ENCODE assay signal across 8 cellular contexts in the genomic region with DNA sequence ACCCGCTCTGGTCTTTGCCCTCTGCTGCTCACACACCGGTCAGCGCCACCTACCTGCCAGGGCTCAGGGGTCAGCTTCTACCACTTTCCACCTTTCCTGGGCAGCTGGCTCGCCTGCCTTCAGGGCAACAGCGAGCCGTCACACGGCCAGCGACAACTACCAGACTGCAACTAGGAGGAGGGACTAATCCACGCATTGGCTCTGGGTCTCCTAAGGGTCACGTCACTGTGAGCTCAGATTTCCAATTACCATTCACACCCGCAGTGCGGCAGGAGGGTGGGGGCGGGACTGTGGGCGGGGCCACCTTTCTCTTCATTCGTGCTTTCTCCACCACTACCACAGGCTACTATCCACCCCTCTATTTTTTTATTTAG. TPM values are rescaled to one million over a fixed set of nuclear protein-coding genes. Genes with fewer than 3 reads are reported as not detected.
DNase-seq lines count a peak whose midpoint lies in the region; ATAC-seq and TF ChIP-seq lines count a peak whose summit lies in the region.

BEX5 (minus strand) TSS at position 172 of the 374 bp plus-strand sequence. CDS start 1,712 bp downstream, outside the sequence.

- H3K4me3 ChIP-seq in right atrium auricular region: peak within 1 kb of the TSS; percentile 32 to 43
- peak within 1 kb of the TSS; percentile 52 for H3K4me3 ChIP-seq in psoas muscle
- H3K4me3 ChIP-seq in SJCRH30: no peak within 1 kb of the TSS

- peaks cover 10% of the 10 kb centered on the region for H3K4me1 Mint-ChIP-seq in activated naive CD8-positive, alpha-beta T cell (ENCODE audit: low read depth)

- ATAC-seq in HG03460 (IDR thresholded peaks at IDR 0.05; ENCODE audit: unreplicated experiment) (peak; percentile 81), psoas muscle (peak; percentile 65 to 76 (median 70))

- H3K4me1 ChIP-seq in right atrium auricular region (no peaks in the 10 kb centered on the region), psoas muscle (no peaks in the 10 kb centered on the region), SJCRH30 (no peaks in the 10 kb centered on the region)

- no peaks in the 10 kb centered on the region for H3K36me3 ChIP-seq in right atrium auricular region
- H3K36me3 ChIP-seq in psoas muscle (ENCODE audit: insufficient read depth in 1 of 2, low read depth in 1 of 2): no peaks in the 10 kb centered on the region
- H3K36me3 ChIP-seq in SJCRH30: no peaks in the 10 kb centered on the region

- H3K9me3 ChIP-seq in right atrium auricular region (no peaks in the 10 kb centered on the region), psoas muscle (no peaks in the 10 kb centered on the region), SJCRH30 (replicated peaks) (no peaks in the 10 kb centered on the region)

- peaks cover 2% of the 10 kb centered on the region for H3K27me3 Mint-ChIP-seq in activated naive CD8-positive, alpha-beta T cell

- intact Hi-C loops in psoas muscle (cut with DNase I): no loop called here

- peak; percentile 58 for DNase-seq in ACHN
- peak; percentile 16 for DNase-seq in GM19238 (ENCODE audit: insufficient read length, low spot score)
- DNase-seq in RKO (ENCODE audit: low spot score): peak; percentile 89
- DNase-seq in right atrium auricular region (ENCODE audit: low spot score): no peak
- DNase-seq in psoas muscle: peak; percentile 40 to 51
- no peak for DNase-seq in SJCRH30

- H3K27me3 ChIP-seq in right atrium auricular region (no peaks in the 10 kb centered on the region), psoas muscle (ENCODE audit: insufficient read depth in 3 of 3, low read length in 2 of 3) (peaks cover 0 to 34% (median 0%) of the 10 kb centered on the region in 3 donors), SJCRH30 (no peaks in the 10 kb centered on the region)

- TF ChIP-seq CTCF in right atrium auricular region (IDR thresholded peaks at IDR 0.05) (no peak), psoas muscle (IDR thresholded peaks at IDR 0.05) (no peak)

- in situ Hi-C loops in ACHN (cut with HindIII; ENCODE audit: low pct_ligation_motif_present, low pct_unique_long_range_greater_than_20kb, low sequenced_read_pairs): no loop called here

- H3K9me3 Mint-ChIP-seq in activated naive CD8-positive, alpha-beta T cell (ENCODE audit: low read depth): no peaks in the 10 kb centered on the region

- peak within 1 kb of the TSS; percentile 96 for H3K4me3 Mint-ChIP-seq in activated naive CD8-positive, alpha-beta T cell

- H3K27ac ChIP-seq in right atrium auricular region (peak within 1 kb of the TSS in 1 of 2 donors; percentile 62), psoas muscle (no peak within 1 kb of the TSS), SJCRH30 (no peak within 1 kb of the TSS)

- H3K27ac Mint-ChIP-seq in activated naive CD8-positive, alpha-beta T cell: peak within 1 kb of the TSS; percentile 88

- WGBS in psoas muscle, 3 donors: 0 to 17% (median 1%) methylated on average over 15 of the region's 15 CpGs

- no peaks in the 10 kb centered on the region for H3K36me3 Mint-ChIP-seq in activated naive CD8-positive, alpha-beta T cell

RNA-seq across cellular contexts. Expression of gene BEX5, which starts in this region (rescaled TPM):
- total RNA-seq in right atrium auricular region: 1 to 10 TPM; 3.3 to 4.7 TPM
- under 1 TPM in 1 of 4 donors, not detected in 3; 0.42 TPM for total RNA-seq in psoas muscle
- polyA plus RNA-seq in psoas muscle: under 1 TPM; 0.09 to 0.20 (median 0.19) TPM
- total RNA-seq in SJCRH30 (2014; rRNA removed; shearing (Covaris generic)): not detected in 2 replicates

Comparison
In these comparisons a context has a peak if more than half of its experiments do, and no peak if none do; other contexts are left out.
1. Peak in DNase-seq, ATAC-seq and H3K4me3 ChIP-seq in psoas muscle; RNA of the gene not detected or under 1 TPM.
2. DNase-seq: peak in ACHN (single experiment), GM19238 (single experiment) and RKO (single experiment); none in right atrium auricular region (single experiment) and SJCRH30 (0 of 2).